In genomic region chr2:122105885-122106221, GRCh38 we compare ENCODE assay signal across 18 cellular contexts.
A peak's percentile ranks its signal among the peaks of the same experiment; 100 is the strongest.
DNase-seq lines count a peak whose midpoint lies in the region; ATAC-seq, FAIRE-seq and TF ChIP-seq lines count a peak whose summit lies in the region.
"Had no signal": no experiment of that assay in that cellular context is flagged by ENCODE, and none has a peak within 500 bp of the region (broad histone marks: within the 10 kb centered on the region; RNA-seq: fewer than 3 reads in every experiment).

No MANE protein-coding gene starts in this region.

- FAIRE-seq in D721Med (lab: Jason Lieb, UNC): no peak

- no peak overlapping the region for H3K27ac ChIP-seq in body of pancreas
- H3K27ac ChIP-seq: PC-9, RWPE1 had no signal

- H3K4me1 ChIP-seq in body of pancreas: no peaks in the 10 kb centered on the region

- peak; percentile 21 for ATAC-seq in body of pancreas

- DNase-seq in body of pancreas: no peak
- DNase-seq in mesothelial cell of epicardium (ENCODE audit: low spot score in 2 of 2, unreplicated experiment in 2 of 2): no peak
- no peak for DNase-seq in COR-L47 (lab: John Stamatoyannopoulos, UW)
- DNase-seq in activated T-cell treated with anti-CD3 and anti-CD28 coated beads for 4 hours: no peak
- DNase-seq in putamen (ENCODE audit: low spot score): no peak
- no peak for DNase-seq in D721Med (ENCODE audit: insufficient read length, low spot score)
- DNase-seq: CD4-positive, alpha-beta memory T cell; DMS79; H7; NCI-H1436; NCI-H1930; NCI-H345; NCI-H524 treated with DMSO at 0.1 percent for 48 hours; PC-9; SIG-M5 had no signal

- H3K9me3 ChIP-seq in body of pancreas: no peaks in the 10 kb centered on the region

- H3K9me3 Mint-ChIP-seq in mesothelial cell of epicardium: peaks cover 6% of the 10 kb centered on the region
- H3K9me3 Mint-ChIP-seq: CD4-positive, alpha-beta memory T cell had no signal

- no peak for TF ChIP-seq RAD21 in Ishikawa (IDR thresholded peaks at IDR 0.05; ENCODE audit: low read depth)

- TF ChIP-seq POLR2A in body of pancreas (IDR thresholded peaks at IDR 0.05): no peak

- intact Hi-C loops in body of pancreas (cut with DNase I): no loop called here

- no peaks in the 10 kb centered on the region for H3K36me3 ChIP-seq in body of pancreas (replicated peaks in 1 of 2; ENCODE audit: insufficient read depth in 1 of 2, low read depth in 2 of 2)

- no peaks in the 10 kb centered on the region for H3K27me3 ChIP-seq in body of pancreas

- TF ChIP-seq CTCF in body of pancreas (IDR thresholded peaks at IDR 0.05): no peak
- no peak for TF ChIP-seq CTCF in mesothelial cell of epicardium (IDR thresholded peaks at IDR 0.05; ENCODE audit: unreplicated experiment)
- no peak for TF ChIP-seq CTCF in D721Med (IDR thresholded peaks at IDR 0.05; ENCODE audit: insufficient read depth, missing control alignments)

- no peak overlapping the region for H3K4me3 ChIP-seq in body of pancreas
- H3K4me3 ChIP-seq: PC-9 had no signal

- TF ChIP-seq EP300 in Ishikawa (IDR thresholded peaks at IDR 0.05; ENCODE audit: borderline replicate concordance): no peak

- 4 to 21% methylated on average over 3 of the region's 3 CpGs for WGBS in body of pancreas, 2 donors

- H3K4me3 Mint-ChIP-seq in mesothelial cell of epicardium: no peak overlapping the region
- H3K4me3 Mint-ChIP-seq: B cell; CD4-positive, alpha-beta memory T cell had no signal

- peaks cover 8% of the 10 kb centered on the region for H3K27me3 Mint-ChIP-seq in mesothelial cell of epicardium (ENCODE audit: low read depth)
- H3K27me3 Mint-ChIP-seq: B cell had no signal

- H3K36me3 Mint-ChIP-seq in mesothelial cell of epicardium: no peaks in the 10 kb centered on the region
- H3K36me3 Mint-ChIP-seq: CD4-positive, alpha-beta memory T cell had no signal

- H3K4me1 Mint-ChIP-seq in mesothelial cell of epicardium: peaks cover 29% of the 10 kb centered on the region
- H3K4me1 Mint-ChIP-seq: B cell; CD4-positive, alpha-beta memory T cell had no signal

- peak overlapping the region; percentile 67 for H3K27ac Mint-ChIP-seq in mesothelial cell of epicardium
- H3K27ac Mint-ChIP-seq: B cell; CD4-positive, alpha-beta memory T cell had no signal

TF ChIP-seq in Ishikawa, 13 proteins besides CTCF, POLR2A, EP300 and RAD21:
- TF ChIP-seq NFIC (IDR thresholded peaks at IDR 0.05) (peak; percentile 45; the same call in 1 of the 2 replicates), MAX (IDR thresholded peaks at IDR 0.05) (no peak)
